10 cellular contexts compared by ENCODE assay signal in the genomic region with DNA sequence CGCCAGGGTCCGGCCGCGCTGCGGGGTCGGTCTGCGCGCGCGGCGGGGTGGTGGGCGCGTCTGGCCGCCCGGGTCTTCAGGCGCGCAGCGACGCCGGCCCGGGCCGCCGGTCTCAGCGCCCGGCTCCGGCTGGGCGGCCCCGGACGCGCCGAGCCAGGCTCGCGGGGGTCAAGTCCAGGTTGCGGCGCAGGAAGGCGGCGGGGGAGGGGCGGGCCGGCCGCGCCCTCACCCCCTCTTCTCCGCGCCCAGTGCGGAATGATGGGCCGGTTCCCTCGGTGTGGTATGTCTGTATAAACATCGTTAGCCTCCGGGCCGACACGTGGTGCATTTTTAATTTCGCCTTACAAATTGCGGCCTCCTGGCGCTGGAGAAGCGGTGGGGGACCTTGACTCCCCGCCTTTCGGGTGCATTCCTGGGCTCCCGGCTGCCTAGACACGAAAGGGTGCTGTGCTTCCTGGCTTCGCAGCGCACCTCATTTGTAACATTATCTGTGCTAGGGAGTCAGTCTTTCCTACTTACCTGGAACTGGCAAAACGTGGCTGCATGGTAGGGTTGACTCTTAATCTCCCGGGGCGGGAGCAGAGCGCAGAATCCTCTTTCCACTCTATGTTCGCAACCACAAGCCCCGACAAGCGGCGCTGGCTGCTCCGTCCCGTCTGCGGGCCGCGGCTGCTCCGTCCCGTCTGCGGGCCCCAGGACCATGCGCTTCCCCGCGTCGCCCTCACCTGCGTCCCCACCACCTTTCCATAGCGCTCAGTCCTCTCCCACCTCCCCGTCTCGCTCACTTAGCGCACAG.
DNase-seq lines count a peak whose midpoint lies in the region; FAIRE-seq and TF ChIP-seq lines count a peak whose summit lies in the region.
"Had no signal": no experiment of that assay in that cellular context is flagged by ENCODE, and none has a peak within 500 bp of the region (broad histone marks: within the 10 kb centered on the region; RNA-seq: fewer than 3 reads in every experiment).

No MANE protein-coding gene starts in this region.

- no peak for FAIRE-seq in kidney (lab: Jason Lieb, UNC)

- DNase-seq in NCI-H748 (lab: John Stamatoyannopoulos, UW; ENCODE audit: unreplicated experiment) (peak; percentile 36), NCI-H748 treated with DMSO at 0.1 percent for 48 hours (lab: John Stamatoyannopoulos, UW) (no peak), kidney (peak; percentile 86), SW 1271 (lab: John Stamatoyannopoulos, UW) (no peak), NCI-H1092 treated with DMSO at 0.1 percent for 48 hours (lab: John Stamatoyannopoulos, UW) (no peak), putamen (ENCODE audit: low spot score) (no peak)

- H3K4me1 ChIP-seq in kidney (ENCODE audit: control insufficient read depth in 1 of 2, insufficient read depth in 1 of 2, low read depth in 1 of 2, low read length in 2 of 2) (peaks cover 5 to 18% of the 10 kb centered on the region in 2 donors), subcutaneous abdominal adipose tissue (ENCODE audit: control insufficient read depth in 5 of 5, insufficient read depth in 5 of 5, low read length in 5 of 5) (peaks cover 5 to 40% (median 33%) of the 10 kb centered on the region in 5 donors)

- intact Hi-C loops in kidney (cut with DNase I), result no loop called here

- H3K36me3 Mint-ChIP-seq in brain, result no peaks in the 10 kb centered on the region

- H3K36me3 ChIP-seq in kidney (ENCODE audit: control insufficient read depth in 1 of 2, insufficient read depth in 2 of 2, low read length in 2 of 2) (no peaks in the 10 kb centered on the region), subcutaneous abdominal adipose tissue (ENCODE audit: control insufficient read depth in 5 of 5, insufficient read depth in 5 of 5, low read length in 5 of 5) (no peaks in the 10 kb centered on the region)
- H3K36me3 ChIP-seq: BLaER1 treated with 17β-estradiol and CSF1 and Interleukin-3, amounts not matched to agents 10 nM and 100 nM had no signal

- H3K9ac ChIP-seq in kidney (ENCODE audit: low read length in 2 of 2) (peak overlapping the region in 1 of 2 donors; percentile 30), subcutaneous abdominal adipose tissue (ENCODE audit: low read length in 5 of 5) (peak overlapping the region in 3 of 5 donors; percentile 4 to 62 (median 61))
- H3K9ac ChIP-seq: BLaER1 treated with 17β-estradiol and CSF1 and Interleukin-3, amounts not matched to agents 10 nM and 100 nM had no signal

- H3K9me3 ChIP-seq in kidney (ENCODE audit: control insufficient read depth in 1 of 2, low read length in 2 of 2) (no peaks in the 10 kb centered on the region), subcutaneous abdominal adipose tissue (ENCODE audit: control insufficient read depth in 5 of 5, low read length in 5 of 5) (no peaks in the 10 kb centered on the region)

- peaks cover 0 to 4% (median 0%) of the 10 kb centered on the region in 5 experiments for H3K9me3 Mint-ChIP-seq in brain

- peak overlapping the region in 2 of 5 experiments; percentile 32 to 61 for H3K27ac Mint-ChIP-seq in brain

- H3K27ac ChIP-seq in kidney (ENCODE audit: low read depth in 2 of 2, low read length in 2 of 2) (peak overlapping the region; percentile 79), subcutaneous abdominal adipose tissue (ENCODE audit: low read depth, low read length) (no peak overlapping the region)
- H3K27ac ChIP-seq: BLaER1 treated with 17β-estradiol and CSF1 and Interleukin-3, amounts not matched to agents 10 nM and 100 nM; SK-N-MC had no signal

- peak overlapping the region; percentile 71 to 86 (median 79) for H3K4me3 Mint-ChIP-seq in brain

- H3K27me3 ChIP-seq in subcutaneous abdominal adipose tissue (ENCODE audit: control insufficient read depth in 5 of 5, insufficient read depth in 4 of 5, low read length in 5 of 5), result peaks cover 0 to 17% (median 5%) of the 10 kb centered on the region in 5 donors

- H3K4me1 Mint-ChIP-seq in brain, result peaks cover 30% of the 10 kb centered on the region

- peak overlapping the region; percentile 47 to 68 for H3K4me3 ChIP-seq in kidney (ENCODE audit: low read length in 2 of 2)
- H3K4me3 ChIP-seq in subcutaneous abdominal adipose tissue (ENCODE audit: low read depth in 1 of 5, low read length in 5 of 5), result peak overlapping the region; percentile 65 to 81 (median 74)
- H3K4me3 ChIP-seq: BLaER1 treated with 17β-estradiol and CSF1 and Interleukin-3, amounts not matched to agents 10 nM and 100 nM; SK-N-MC had no signal

- H3K27me3 Mint-ChIP-seq in brain, result peaks cover 93% of the 10 kb centered on the region

- TF ChIP-seq CTCF in brain (conservative IDR thresholded peaks at IDR 0.05) (no peak), kidney (IDR thresholded peaks at IDR 0.05; ENCODE audit: borderline replicate concordance, extremely low read depth, insufficient read depth) (no peak)

Comparison
In these comparisons a context has a peak if more than half of its experiments do, and no peak if none do; other contexts are left out.
1. DNase-seq: peak in NCI-H748 (single experiment) and kidney (single experiment); none in NCI-H748 treated with DMSO at 0.1 percent for 48 hours (single experiment), SW 1271 (0 of 2), NCI-H1092 treated with DMSO at 0.1 percent for 48 hours (single experiment) and putamen (single experiment).